In genomic region chr6:167118006-167118405, GRCh38 we compare ENCODE assay signal across 1 cellular context.
TF ChIP-seq lines count a peak whose summit lies in the region.

No MANE protein-coding gene starts in this region.

TF ChIP-seq in GM12878, 131 proteins besides CTCF, POLR2A, EP300 and RAD21:
- TF ChIP-seq, protein P1, sequence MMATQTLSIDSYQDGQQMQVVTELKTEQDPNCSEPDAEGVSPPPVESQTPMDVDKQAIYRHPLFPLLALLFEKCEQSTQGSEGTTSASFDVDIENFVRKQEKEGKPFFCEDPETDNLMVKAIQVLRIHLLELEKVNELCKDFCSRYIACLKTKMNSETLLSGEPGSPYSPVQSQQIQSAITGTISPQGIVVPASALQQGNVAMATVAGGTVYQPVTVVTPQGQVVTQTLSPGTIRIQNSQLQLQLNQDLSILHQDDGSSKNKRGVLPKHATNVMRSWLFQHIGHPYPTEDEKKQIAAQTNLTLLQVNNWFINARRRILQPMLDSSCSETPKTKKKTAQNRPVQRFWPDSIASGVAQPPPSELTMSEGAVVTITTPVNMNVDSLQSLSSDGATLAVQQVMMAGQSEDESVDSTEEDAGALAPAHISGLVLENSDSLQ (IDR thresholded peaks at IDR 0.05) = no peak
- TF ChIP-seq SREBF2 (IDR thresholded peaks at IDR 0.05; ENCODE audit: low read length) (no peak), STAT3 (IDR thresholded peaks at IDR 0.05; ENCODE audit: low read depth, low read length) (no peak), SREBF1 (IDR thresholded peaks at IDR 0.05; ENCODE audit: low read length) (no peak), ZNF687 (IDR thresholded peaks at IDR 0.05) (peak; percentile 60; the same call in 1 of the 2 replicates), TAF1 (IDR thresholded peaks at IDR 0.05; ENCODE audit: borderline replicate concordance, low read depth, low read length) (no peak), SMC3 (IDR thresholded peaks at IDR 0.05; ENCODE audit: borderline replicate concordance, low read length) (no peak), GATAD2B (conservative IDR thresholded peaks at IDR 0.05; ENCODE audit: low read depth) (no peak), SPI1 (IDR thresholded peaks at IDR 0.05; ENCODE audit: borderline replicate concordance, insufficient read depth, low read depth, low read length) (no peak), BMI1 (IDR thresholded peaks at IDR 0.05; ENCODE audit: borderline replicate concordance) (no peak), BCLAF1 (IDR thresholded peaks at IDR 0.05) (no peak), ATF2 (IDR thresholded peaks at IDR 0.05; ENCODE audit: low read length) (0 out of 2 replicates have a peak, but pooled peaks have one; percentile 24), POLR2AphosphoS2 (IDR thresholded peaks at IDR 0.05; ENCODE audit: low read depth, low read length) (no peak)
- TF ChIP-seq, protein P2, sequence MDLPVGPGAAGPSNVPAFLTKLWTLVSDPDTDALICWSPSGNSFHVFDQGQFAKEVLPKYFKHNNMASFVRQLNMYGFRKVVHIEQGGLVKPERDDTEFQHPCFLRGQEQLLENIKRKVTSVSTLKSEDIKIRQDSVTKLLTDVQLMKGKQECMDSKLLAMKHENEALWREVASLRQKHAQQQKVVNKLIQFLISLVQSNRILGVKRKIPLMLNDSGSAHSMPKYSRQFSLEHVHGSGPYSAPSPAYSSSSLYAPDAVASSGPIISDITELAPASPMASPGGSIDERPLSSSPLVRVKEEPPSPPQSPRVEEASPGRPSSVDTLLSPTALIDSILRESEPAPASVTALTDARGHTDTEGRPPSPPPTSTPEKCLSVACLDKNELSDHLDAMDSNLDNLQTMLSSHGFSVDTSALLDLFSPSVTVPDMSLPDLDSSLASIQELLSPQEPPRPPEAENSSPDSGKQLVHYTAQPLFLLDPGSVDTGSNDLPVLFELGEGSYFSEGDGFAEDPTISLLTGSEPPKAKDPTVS (IDR thresholded peaks at IDR 0.05; ENCODE audit: low read depth, low read length) = no peak
- TF ChIP-seq, protein P3, sequence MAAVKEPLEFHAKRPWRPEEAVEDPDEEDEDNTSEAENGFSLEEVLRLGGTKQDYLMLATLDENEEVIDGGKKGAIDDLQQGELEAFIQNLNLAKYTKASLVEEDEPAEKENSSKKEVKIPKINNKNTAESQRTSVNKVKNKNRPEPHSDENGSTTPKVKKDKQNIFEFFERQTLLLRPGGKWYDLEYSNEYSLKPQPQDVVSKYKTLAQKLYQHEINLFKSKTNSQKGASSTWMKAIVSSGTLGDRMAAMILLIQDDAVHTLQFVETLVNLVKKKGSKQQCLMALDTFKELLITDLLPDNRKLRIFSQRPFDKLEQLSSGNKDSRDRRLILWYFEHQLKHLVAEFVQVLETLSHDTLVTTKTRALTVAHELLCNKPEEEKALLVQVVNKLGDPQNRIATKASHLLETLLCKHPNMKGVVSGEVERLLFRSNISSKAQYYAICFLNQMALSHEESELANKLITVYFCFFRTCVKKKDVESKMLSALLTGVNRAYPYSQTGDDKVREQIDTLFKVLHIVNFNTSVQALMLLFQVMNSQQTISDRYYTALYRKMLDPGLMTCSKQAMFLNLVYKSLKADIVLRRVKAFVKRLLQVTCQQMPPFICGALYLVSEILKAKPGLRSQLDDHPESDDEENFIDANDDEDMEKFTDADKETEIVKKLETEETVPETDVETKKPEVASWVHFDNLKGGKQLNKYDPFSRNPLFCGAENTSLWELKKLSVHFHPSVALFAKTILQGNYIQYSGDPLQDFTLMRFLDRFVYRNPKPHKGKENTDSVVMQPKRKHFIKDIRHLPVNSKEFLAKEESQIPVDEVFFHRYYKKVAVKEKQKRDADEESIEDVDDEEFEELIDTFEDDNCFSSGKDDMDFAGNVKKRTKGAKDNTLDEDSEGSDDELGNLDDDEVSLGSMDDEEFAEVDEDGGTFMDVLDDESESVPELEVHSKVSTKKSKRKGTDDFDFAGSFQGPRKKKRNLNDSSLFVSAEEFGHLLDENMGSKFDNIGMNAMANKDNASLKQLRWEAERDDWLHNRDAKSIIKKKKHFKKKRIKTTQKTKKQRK (IDR thresholded peaks at IDR 0.05; ENCODE audit: low read depth, low read length) = no peak
